16 cellular contexts compared by ENCODE assay signal in genomic region chr1:226603976-226604845, GRCh38. TPM values are rescaled to one million over a fixed set of nuclear protein-coding genes. Genes with fewer than 3 reads are reported as not detected.
A peak's percentile ranks its signal among the peaks of the same experiment; 100 is the strongest.
DNase-seq lines count a peak whose midpoint lies in the region; ATAC-seq and TF ChIP-seq lines count a peak whose summit lies in the region.
"Had no signal": no experiment of that assay in that cellular context is flagged by ENCODE, and none has a peak within 500 bp of the region (broad histone marks: within the 10 kb centered on the region; RNA-seq: fewer than 3 reads in every experiment).

No MANE protein-coding gene starts in this region.

- H3K27ac ChIP-seq in esophagus muscularis mucosa (replicated peaks in 1 of 4), result peak overlapping the region; percentile 62 to 81 (median 70)
- no peak overlapping the region for H3K27ac ChIP-seq in neural progenitor cell
- no peak overlapping the region for H3K27ac ChIP-seq in body of pancreas
- H3K27ac ChIP-seq: HL-60 had no signal

- H3K9me3 ChIP-seq in esophagus muscularis mucosa (no peaks in the 10 kb centered on the region), neural progenitor cell (ENCODE audit: low read depth) (no peaks in the 10 kb centered on the region), body of pancreas (no peaks in the 10 kb centered on the region)
- H3K9me3 ChIP-seq: ovary had no signal

- H3K27me3 ChIP-seq in esophagus muscularis mucosa (no peaks in the 10 kb centered on the region), neural progenitor cell (no peaks in the 10 kb centered on the region), body of pancreas (no peaks in the 10 kb centered on the region)
- H3K27me3 ChIP-seq: dorsolateral prefrontal cortex, ovary had no signal

- no peaks in the 10 kb centered on the region for H3K27me3 Mint-ChIP-seq in natural killer cell treated with Interleukin-12 subunit alpha and Interleukin-12 subunit beta and Interleukin-15 and Interleukin-18, amount 100 ng/mL, for 72 hours
- peaks cover 0 to 6% of the 10 kb centered on the region in 2 donors for H3K27me3 Mint-ChIP-seq in natural killer cell (ENCODE audit: low read depth in 2 of 2)
- H3K27me3 Mint-ChIP-seq in neural progenitor cell (ENCODE audit: insufficient read depth, low read depth), result peaks cover 15% of the 10 kb centered on the region

- H3K9ac ChIP-seq in neural progenitor cell, result no peak overlapping the region

- H3K36me3 ChIP-seq in esophagus muscularis mucosa, result no peaks in the 10 kb centered on the region
- no peaks in the 10 kb centered on the region for H3K36me3 ChIP-seq in neural progenitor cell
- H3K36me3 ChIP-seq in body of pancreas (replicated peaks in 1 of 2; ENCODE audit: insufficient read depth in 1 of 2, low read depth in 2 of 2), result no peaks in the 10 kb centered on the region
- H3K36me3 ChIP-seq: ovary had no signal

- no peaks in the 10 kb centered on the region for H3K36me3 Mint-ChIP-seq in natural killer cell treated with Interleukin-12 subunit alpha and Interleukin-12 subunit beta and Interleukin-15 and Interleukin-18, amount 100 ng/mL, for 72 hours
- H3K36me3 Mint-ChIP-seq in natural killer cell, result no peaks in the 10 kb centered on the region
- H3K36me3 Mint-ChIP-seq in neural progenitor cell, result no peaks in the 10 kb centered on the region
- H3K36me3 Mint-ChIP-seq: activated naive CD8-positive, alpha-beta T cell treated with anti-CD3 and anti-CD28 coated beads for 36 hours had no signal

- peak overlapping the region; percentile 63 for H2AFZ ChIP-seq in neural progenitor cell (replicated peaks)

- no peak for TF ChIP-seq EP300 in esophagus muscularis mucosa (IDR thresholded peaks at IDR 0.05)

- H3K27ac Mint-ChIP-seq in natural killer cell treated with Interleukin-12 subunit alpha and Interleukin-12 subunit beta and Interleukin-15 and Interleukin-18, amount 100 ng/mL, for 72 hours, result no peak overlapping the region
- H3K27ac Mint-ChIP-seq in natural killer cell (no peak overlapping the region), neural progenitor cell (peak overlapping the region; percentile 32)
- H3K27ac Mint-ChIP-seq: activated naive CD8-positive, alpha-beta T cell treated with anti-CD3 and anti-CD28 coated beads for 36 hours had no signal

- no peak for TF ChIP-seq CTCF in natural killer cell (IDR thresholded peaks at IDR 0.05)
- no peak for TF ChIP-seq CTCF in esophagus muscularis mucosa (IDR thresholded peaks at IDR 0.05)
- no peak for TF ChIP-seq CTCF in neural progenitor cell (IDR thresholded peaks at IDR 0.05)
- no peak for TF ChIP-seq CTCF in body of pancreas (IDR thresholded peaks at IDR 0.05)

- no peaks in the 10 kb centered on the region for H3K9me3 Mint-ChIP-seq in natural killer cell treated with Interleukin-12 subunit alpha and Interleukin-12 subunit beta and Interleukin-15 and Interleukin-18, amount 100 ng/mL, for 72 hours
- H3K9me3 Mint-ChIP-seq in natural killer cell (no peaks in the 10 kb centered on the region), neural progenitor cell (no peaks in the 10 kb centered on the region)
- H3K9me3 Mint-ChIP-seq: activated naive CD8-positive, alpha-beta T cell treated with anti-CD3 and anti-CD28 coated beads for 36 hours had no signal

- DNase-seq in natural killer cell treated with Interleukin-12 subunit alpha and Interleukin-12 subunit beta and Interleukin-15 and Interleukin-18, amount 100 ng/mL, for 72 hours (ENCODE audit: low spot score), result peak; percentile 52
- DNase-seq in natural killer cell (no peak), esophagus muscularis mucosa (ENCODE audit: extremely low spot score) (no peak), neural progenitor cell (ENCODE audit: low spot score) (peak; percentile 84), D341Med (ENCODE audit: low spot score) (no peak), body of pancreas (no peak), UCSD-AML1 (lab: John Stamatoyannopoulos, UW; ENCODE audit: unreplicated experiment) (no peak)
- DNase-seq: activated naive CD8-positive, alpha-beta T cell treated with anti-CD3 and anti-CD28 coated beads for 36 hours; NK-92 treated with Interleukin-12 subunit alpha and Interleukin-12 subunit beta, amount 100 ng/mL, for 24 hours; stimulated activated CD8-positive, alpha-beta memory T cell treated with anti-CD3 and anti-CD28 coated beads, Interleukin-4, amount 100 ng/mL, for 48 hours had no signal

- intact Hi-C loops in natural killer cell (cut with micrococcal nuclease), result no loop called here
- intact Hi-C loops in esophagus muscularis mucosa (cut with DNase I), result no loop called here
- intact Hi-C loops in body of pancreas (cut with DNase I), result loop anchor here (10.0 kb wide), 1 partner anchor 179 kb away; no protein-coding TSS in a partner anchor

- H3K4me1 ChIP-seq in esophagus muscularis mucosa (peaks cover 33 to 61% (median 51%) of the 10 kb centered on the region in 4 donors), neural progenitor cell (peaks cover 23% of the 10 kb centered on the region), body of pancreas (peaks cover 4% of the 10 kb centered on the region)

- peak overlapping the region; percentile 59 for H3K4me2 ChIP-seq in neural progenitor cell

- H3K4me1 Mint-ChIP-seq in natural killer cell treated with Interleukin-12 subunit alpha and Interleukin-12 subunit beta and Interleukin-15 and Interleukin-18, amount 100 ng/mL, for 72 hours (ENCODE audit: low read depth in 2 of 2), result no peaks in the 10 kb centered on the region
- H3K4me1 Mint-ChIP-seq in natural killer cell (no peaks in the 10 kb centered on the region), neural progenitor cell (peaks cover 26% of the 10 kb centered on the region)
- H3K4me1 Mint-ChIP-seq: activated naive CD8-positive, alpha-beta T cell treated with anti-CD3 and anti-CD28 coated beads for 36 hours had no signal

- H3K4me3 Mint-ChIP-seq in natural killer cell treated with Interleukin-12 subunit alpha and Interleukin-12 subunit beta and Interleukin-15 and Interleukin-18, amount 100 ng/mL, for 72 hours, result no peak overlapping the region
- H3K4me3 Mint-ChIP-seq in natural killer cell (no peak overlapping the region), neural progenitor cell (peak overlapping the region; percentile 48)
- H3K4me3 Mint-ChIP-seq: activated naive CD8-positive, alpha-beta T cell treated with anti-CD3 and anti-CD28 coated beads for 36 hours had no signal

- no peak overlapping the region for H3K4me3 ChIP-seq in esophagus muscularis mucosa
- no peak overlapping the region for H3K4me3 ChIP-seq in neural progenitor cell
- H3K4me3 ChIP-seq in body of pancreas, result no peak overlapping the region
- H3K4me3 ChIP-seq: lung, ovary had no signal

- 77% methylated on average over 21 of the region's 22 CpGs for WGBS in esophagus muscularis mucosa
- WGBS in body of pancreas, 2 donors, result 85 to 86% methylated on average over 16 to 22 of the region's 22 CpGs

- H3F3A ChIP-seq in neural progenitor cell (ENCODE audit: low read depth), result peaks cover 9% of the 10 kb centered on the region

- no peaks in the 10 kb centered on the region for H3K79me2 ChIP-seq in neural progenitor cell (ENCODE audit: low read depth)

- ATAC-seq in natural killer cell treated with Interleukin-12 subunit alpha and Interleukin-12 subunit beta and Interleukin-15 and Interleukin-18, amount 100 ng/mL, for 72 hours, result no peak
- ATAC-seq in natural killer cell (no peak), body of pancreas (no peak), HG03280 (IDR thresholded peaks at IDR 0.05; ENCODE audit: unreplicated experiment) (no peak)

- H4K20me1 ChIP-seq in neural progenitor cell (ENCODE audit: low read depth), result no peaks in the 10 kb centered on the region

- TF ChIP-seq POLR2A in esophagus muscularis mucosa (IDR thresholded peaks at IDR 0.05; ENCODE audit: low read depth) (no peak), body of pancreas (IDR thresholded peaks at IDR 0.05) (no peak)

RNA-seq across cellular contexts. Expression of gene STUM, which starts 55.6 kb away (rescaled TPM):
- not detected for total RNA-seq in natural killer cell treated with Interleukin-12 subunit alpha and Interleukin-12 subunit beta and Interleukin-15 and Interleukin-18, amount 100 ng/mL, for 72 hours
- not detected for total RNA-seq in natural killer cell
- total RNA-seq in esophagus muscularis mucosa, result 1 to 10 TPM; 3.1 to 7.6 (median 6.3) TPM
- 0.19 TPM in 1 of 2 replicates, not detected in the other for total RNA-seq in neural progenitor cell (ENCODE audit: low replicate concordance)
- 1 to 10 TPM; 1.3 to 1.6 TPM for total RNA-seq in body of pancreas
- total RNA-seq: activated naive CD8-positive, alpha-beta T cell treated with anti-CD3 and anti-CD28 coated beads for 36 hours; M059J had no signal

Comparison
In these comparisons a context has a peak if more than half of its experiments do, and no peak if none do; other contexts are left out.
1. DNase-seq: peak in natural killer cell treated with Interleukin-12 subunit alpha and Interleukin-12 subunit beta and Interleukin-15 and Interleukin-18, amount 100 ng/mL, for 72 hours (single experiment) and neural progenitor cell (single experiment); none in natural killer cell (single experiment), esophagus muscularis mucosa (single experiment), D341Med (single experiment), body of pancreas (0 of 4) and UCSD-AML1 (single experiment).
2. H3K27ac ChIP-seq: peak in esophagus muscularis mucosa (4 of 4); none in neural progenitor cell (single experiment) and body of pancreas (0 of 4).